ENCODE assay signal across 8 cellular contexts in the genomic region with DNA sequence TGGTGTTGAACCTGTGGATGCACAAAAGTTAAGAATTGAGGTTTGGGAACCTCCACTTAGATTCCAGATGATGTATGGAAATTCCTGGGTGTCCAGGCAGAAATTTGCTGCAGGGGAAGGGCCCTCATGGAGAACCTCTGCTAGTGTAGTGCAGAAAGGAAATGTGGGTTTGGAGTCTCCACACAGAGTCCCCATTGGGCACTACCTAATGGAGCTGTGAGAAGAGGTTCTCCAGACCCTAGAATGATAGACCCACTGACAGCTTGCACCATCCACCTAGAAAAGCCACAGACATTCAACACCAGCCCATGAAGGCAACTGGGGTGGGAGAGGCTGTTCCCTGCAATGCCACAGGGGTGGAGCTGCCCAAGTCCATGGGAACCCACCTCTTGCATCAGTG.
"Had no signal": no experiment of that assay in that cellular context is flagged by ENCODE, and none has a peak within 500 bp of the region (broad histone marks: within the 10 kb centered on the region; RNA-seq: fewer than 3 reads in every experiment).

No MANE protein-coding gene starts in this region.

- DNase-seq: GDM1, GF-D8 had no signal

- FAIRE-seq: G401.6, GM12878, GM12891, GM12892, GM18507, GM19239 had no signal

- ATAC-seq: GM12878 had no signal

- H3K4me3 ChIP-seq: GM12878 had no signal
